ENCODE assay signal across 8 cellular contexts in genomic region chr9:111399772-111400563, GRCh38.
DNase-seq lines count a peak whose midpoint lies in the region; ATAC-seq and TF ChIP-seq lines count a peak whose summit lies in the region.

No MANE protein-coding gene starts in this region.

- H3K23me2 ChIP-seq in H9 (ENCODE audit: insufficient read length, low read depth, low read length, poor library complexity, severe bottlenecking): no peaks in the 10 kb centered on the region

- no peak overlapping the region for H2BK5ac ChIP-seq in H9 (ENCODE audit: insufficient read length, low read length)

- H2AFZ ChIP-seq in H9 (ENCODE audit: low read length): no peak overlapping the region

- H3K79me2 ChIP-seq in H9 (ENCODE audit: insufficient read depth, low read length): no peaks in the 10 kb centered on the region

- ATAC-seq in GM18909 (IDR thresholded peaks at IDR 0.05; ENCODE audit: poor library complexity, unreplicated experiment) (no peak), natural killer cell (no peak)

- H3K79me1 ChIP-seq in H9 (ENCODE audit: insufficient read depth, low read depth, low read length, poor library complexity, severe bottlenecking): no peaks in the 10 kb centered on the region

- H2BK12ac ChIP-seq in H9 (ENCODE audit: insufficient read length, low read depth, low read length): no peak overlapping the region

- no peak overlapping the region for H2BK15ac ChIP-seq in H9 (ENCODE audit: low read depth, low read length)

- H3K27ac Mint-ChIP-seq in H9: no peak overlapping the region
- no peak overlapping the region for H3K27ac Mint-ChIP-seq in natural killer cell

- H3K14ac ChIP-seq in H9 (ENCODE audit: insufficient read depth, low read length): no peak overlapping the region

- H4K20me1 ChIP-seq in H9 (ENCODE audit: control insufficient read depth, insufficient read depth, insufficient read length): no peaks in the 10 kb centered on the region

- peak; percentile 27 for DNase-seq in COLO668 (lab: John Stamatoyannopoulos, UW; ENCODE audit: unreplicated experiment)
- peak; percentile 63 for DNase-seq in H9
- DNase-seq in SHP77 treated with DMSO at 0.1 percent for 48 hours (lab: John Stamatoyannopoulos, UW): peak; percentile 25
- peak; percentile 41 for DNase-seq in iPS DF 4.7 (ENCODE audit: extremely low read depth, low spot score)
- no peak for DNase-seq in natural killer cell
- DNase-seq in NCI-H524 treated with DMSO at 0.1 percent for 48 hours (lab: John Stamatoyannopoulos, UW): no peak
- no peak for DNase-seq in GM19240 (ENCODE audit: insufficient read length, low spot score)

- H3K27me3 Mint-ChIP-seq in H9 (ENCODE audit: low read depth): no peaks in the 10 kb centered on the region
- H3K27me3 Mint-ChIP-seq in natural killer cell (ENCODE audit: low read depth in 2 of 2): no peaks in the 10 kb centered on the region

- H3K4me1 Mint-ChIP-seq in H9 (peaks cover 0 to 22% of the 10 kb centered on the region in 2 experiments; a peak in 2 of 4 replicates), natural killer cell (peaks cover 0 to 9% of the 10 kb centered on the region in 2 donors)

- H4K91ac ChIP-seq in H9 (ENCODE audit: insufficient read length, low read depth, low read length): no peak overlapping the region

- no peak overlapping the region for H2BK120ac ChIP-seq in H9 (ENCODE audit: low read depth, low read length, poor library complexity, severe bottlenecking)

- H4K8ac ChIP-seq in H9 (replicated peaks; ENCODE audit: insufficient read length, low read depth, low read length): no peak overlapping the region

- H3K18ac ChIP-seq in H9 (ENCODE audit: insufficient read length, low read depth, low read length): no peak overlapping the region

- H3K23ac ChIP-seq in H9 (ENCODE audit: insufficient read length, low read depth, low read length): no peak overlapping the region

- H4K5ac ChIP-seq in H9 (ENCODE audit: insufficient read length, low read depth, low read length): no peak overlapping the region

- no peaks in the 10 kb centered on the region for H3K4me1 ChIP-seq in H9 (ENCODE audit: insufficient read depth, low read length)

- H3K9me3 ChIP-seq in H9 (ENCODE audit: control insufficient read depth, low read depth, low read length): no peaks in the 10 kb centered on the region

- no peak overlapping the region for H3K56ac ChIP-seq in H9 (ENCODE audit: insufficient read length, low read depth, low read length)

- peaks cover 60 to 75% (median 66%) of the 10 kb centered on the region in 3 experiments for H3K36me3 Mint-ChIP-seq in H9 (ENCODE audit: insufficient read depth in 1 of 3, low read depth in 3 of 3)
- H3K36me3 Mint-ChIP-seq in natural killer cell: peaks cover 42% of the 10 kb centered on the region

- no peak overlapping the region for H2BK20ac ChIP-seq in H9 (ENCODE audit: low read depth, low read length, poor library complexity, severe bottlenecking)

- H3T11ph ChIP-seq in H9 (ENCODE audit: low read length): no peak overlapping the region

- H3K9me3 Mint-ChIP-seq in H9 (peaks cover 32 to 42% of the 10 kb centered on the region in 2 experiments), natural killer cell (peaks cover 6 to 11% of the 10 kb centered on the region in 2 donors)

- no peak overlapping the region for H3K27ac ChIP-seq in H9 (ENCODE audit: insufficient read length, low read depth, low read length)

- no peak overlapping the region for H3K4me2 ChIP-seq in H9 (ENCODE audit: insufficient read depth, insufficient read length, low read length)

- TF ChIP-seq CTCF in H9 (conservative IDR thresholded peaks at IDR 0.05): peak; percentile 85
- TF ChIP-seq CTCF in natural killer cell (IDR thresholded peaks at IDR 0.05): no peak

- H3K9ac ChIP-seq in H9 (ENCODE audit: extremely low read depth, insufficient read length, low read length): no peak overlapping the region

- no peak overlapping the region for H3K4me3 Mint-ChIP-seq in H9
- no peak overlapping the region for H3K4me3 Mint-ChIP-seq in natural killer cell

- H2AK5ac ChIP-seq in H9 (ENCODE audit: insufficient read length, low read length): no peak overlapping the region

- no peaks in the 10 kb centered on the region for H3K27me3 ChIP-seq in H9 (ENCODE audit: insufficient read depth, low read length)

- no CpG with 5 or more reads among the region's 4 CpGs for WGBS in H9 (ENCODE audit: extremely low coverage, insufficient read length, low lambda C conversion rate)

- intact Hi-C loops in natural killer cell (cut with micrococcal nuclease): no loop called here

- no peak overlapping the region for H3K4ac ChIP-seq in H9 (ENCODE audit: low read depth, low read length)

Comparison
In these comparisons a context has a peak if more than half of its experiments do, and no peak if none do; other contexts are left out.
1. DNase-seq: peak in COLO668 (single experiment), H9 (single experiment), SHP77 treated with DMSO at 0.1 percent for 48 hours (single experiment) and iPS DF 4.7 (single experiment); none in natural killer cell (single experiment), NCI-H524 treated with DMSO at 0.1 percent for 48 hours (single experiment) and GM19240 (single experiment).